27 cellular contexts compared by ENCODE assay signal in genomic region chr6:118923035-118923434, GRCh38.
"Had no signal": no experiment of that assay in that cellular context is flagged by ENCODE, and none has a peak within 500 bp of the region (broad histone marks: within the 10 kb centered on the region; RNA-seq: fewer than 3 reads in every experiment).

No MANE protein-coding gene starts in this region.

- H3K4me3 ChIP-seq: colonic mucosa, esophagus squamous epithelium, gastrocnemius medialis, heart right ventricle, left lung, lower lobe of right lung, mucosa of descending colon had no signal

- ATAC-seq: effector memory CD8-positive, alpha-beta T cell; esophagus mucosa; gastrocnemius medialis; heart right ventricle; left colon; left lung; lower lobe of right lung; mucosa of descending colon; naive thymus-derived CD8-positive, alpha-beta T cell had no signal

- FAIRE-seq: endometrium, kidney had no signal

- H3K27ac ChIP-seq: colonic mucosa, epithelial cell of prostate, esophagus squamous epithelium, gastrocnemius medialis, heart right ventricle, left lung, lower lobe of right lung had no signal

- H3K9me3 ChIP-seq: colonic mucosa, esophagus squamous epithelium, gastrocnemius medialis, heart right ventricle, left lung, lower lobe of right lung, mucosa of descending colon had no signal

- H3K36me3 ChIP-seq: colonic mucosa had no signal

- DNase-seq: colonic mucosa; cortex of kidney; effector CD8-positive, alpha-beta T cell; effector memory CD8-positive, alpha-beta T cell; endodermal cell; erythroblast; esophagus squamous epithelium; foreskin fibroblast; foreskin melanocyte; gastrocnemius medialis; glutamatergic neuron; head of caudate nucleus; heart right ventricle; hippocampal formation; islet precursor cell; kidney; kidney glomerular epithelial cell; left colon; left lung; lower lobe of right lung; mesenchymal stem cell; mucosa of descending colon; naive B cell; naive thymus-derived CD8-positive, alpha-beta T cell had no signal

- H3K27me3 ChIP-seq: colonic mucosa, esophagus squamous epithelium, gastrocnemius medialis, heart right ventricle, left lung had no signal

- H3K4me1 ChIP-seq: colonic mucosa, esophagus squamous epithelium, gastrocnemius medialis, heart right ventricle, left lung, lower lobe of right lung had no signal
